19 cellular contexts compared by ENCODE assay signal in the genomic region with DNA sequence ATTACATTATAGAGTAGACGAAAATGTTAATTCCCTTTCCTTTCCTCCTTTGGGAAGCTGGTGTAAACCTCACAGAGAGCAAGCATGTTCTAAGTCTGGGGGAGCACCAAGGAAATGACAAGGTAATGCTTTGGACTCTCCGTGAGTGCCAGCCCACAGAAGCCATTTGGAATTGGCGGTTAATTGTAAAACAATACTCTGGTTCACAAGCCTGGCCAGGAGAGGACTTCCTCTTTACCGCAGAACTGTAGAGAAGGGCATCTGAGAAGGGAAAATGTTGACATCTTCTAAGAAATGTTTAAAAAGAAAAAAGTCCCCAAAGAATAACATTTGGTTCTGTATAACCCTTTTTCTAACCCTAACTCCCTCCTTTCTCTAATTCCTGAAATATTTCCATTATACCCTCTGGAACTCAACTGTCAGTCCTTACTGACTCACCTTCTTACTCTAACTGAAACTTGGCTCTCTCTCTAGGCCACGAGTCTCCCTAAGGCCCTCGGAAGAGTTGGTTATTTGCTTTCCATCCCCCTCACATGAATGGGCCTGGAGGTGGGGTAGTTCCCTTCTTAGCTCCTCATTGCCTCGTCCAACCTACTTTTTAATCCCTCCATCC.
DNase-seq lines count a peak whose midpoint lies in the region; ATAC-seq and TF ChIP-seq lines count a peak whose summit lies in the region.
"Had no signal": no experiment of that assay in that cellular context is flagged by ENCODE, and none has a peak within 500 bp of the region (broad histone marks: within the 10 kb centered on the region; RNA-seq: fewer than 3 reads in every experiment).

No MANE protein-coding gene starts in this region.

- 82% methylated on average over 7 of the region's 7 CpGs for WGBS in mammary epithelial cell (ENCODE audit: low coverage, missing lambda C conversion rate)
- 84% methylated on average over 7 of the region's 7 CpGs for WGBS in hepatocyte (ENCODE audit: low lambda C conversion rate, missing lambda C conversion rate)

- intact Hi-C loops in mammary epithelial cell (cut with micrococcal nuclease) (no loop called here), left lung (cut with DNase I) (no loop called here)

- H3K9me3 ChIP-seq in mammary epithelial cell (replicated peaks; ENCODE audit: insufficient read depth, low read length) (no peaks in the 10 kb centered on the region), left lung (no peaks in the 10 kb centered on the region), hepatocyte (ENCODE audit: low read depth) (no peaks in the 10 kb centered on the region)
- H3K9me3 ChIP-seq: adrenal gland, heart right ventricle, uterus had no signal

- DNase-seq in AG10803 (ENCODE audit: low read depth) (peak; percentile 41), KBM-7 (peak; percentile 32), mammary epithelial cell (peak; percentile 68), left lung (no peak), hepatocyte (ENCODE audit: low spot score) (no peak), DMS 273 (lab: John Stamatoyannopoulos, UW; ENCODE audit: unreplicated experiment) (no peak), G401 (ENCODE audit: low spot score) (no peak)
- DNase-seq: activated CD8-positive, alpha-beta memory T cell treated with anti-CD3 and anti-CD28 coated beads for 24 hours; adrenal gland; heart right ventricle; naive B cell; NCI-H187; NCI-H774; stimulated activated CD4-positive, alpha-beta T cell treated with anti-CD3 and anti-CD28 coated beads, Interleukin-15, amount 100 ng/mL, for 24 hours; stimulated activated naive CD8-positive, alpha-beta T cell treated with anti-CD3 and anti-CD28 coated beads, Interleukin-15, amount 100 ng/mL, for 72 hours; uterus had no signal

- no peaks in the 10 kb centered on the region for H3K36me3 ChIP-seq in mammary epithelial cell (ENCODE audit: insufficient read depth, low read length)
- H3K36me3 ChIP-seq in left lung: no peaks in the 10 kb centered on the region
- H3K36me3 ChIP-seq in hepatocyte (replicated peaks; ENCODE audit: insufficient read depth, low read depth): no peaks in the 10 kb centered on the region
- H3K36me3 ChIP-seq: adrenal gland, uterus had no signal

- no peak for TF ChIP-seq CTCF in AG10803 (conservative IDR thresholded peaks at IDR 0.05; ENCODE audit: low read length)
- no peak for TF ChIP-seq CTCF in mammary epithelial cell (conservative IDR thresholded peaks at IDR 0.05 in 1 of 2, IDR thresholded peaks at IDR 0.05 in 1 of 2; ENCODE audit: extremely low read depth in 1 of 2, insufficient read depth in 1 of 2, low read depth in 1 of 2, low read length in 2 of 2)
- TF ChIP-seq CTCF in left lung (IDR thresholded peaks at IDR 0.05): no peak
- TF ChIP-seq CTCF in hepatocyte (IDR thresholded peaks at IDR 0.05; ENCODE audit: poor library complexity): no peak

- BruUV-seq in mammary epithelial cell (replicated peaks; lab: Mats Ljungman, UMichigan): no TSS peak

- H3K9me2 ChIP-seq in hepatocyte (replicated peaks; ENCODE audit: insufficient read depth): no peaks in the 10 kb centered on the region

- H2AFZ ChIP-seq in mammary epithelial cell (ENCODE audit: low read depth, low read length): no peak overlapping the region
- H2AFZ ChIP-seq in hepatocyte: no peak overlapping the region

- in situ Hi-C loops in KBM-7 (cut with MboI; ENCODE audit: low pct_unique_long_range_greater_than_20kb, low sequenced_read_pairs): no loop called here
- in situ Hi-C loops in mammary epithelial cell (cut with MboI; ENCODE audit: low sequenced_read_pairs in 2 of 2): no loop called here
- in situ Hi-C loops in G401 (cut with HindIII; ENCODE audit: low sequenced_read_pairs): no loop called here

- no peaks in the 10 kb centered on the region for H3K27me3 ChIP-seq in mammary epithelial cell (ENCODE audit: insufficient read depth, low read length)
- no peaks in the 10 kb centered on the region for H3K27me3 ChIP-seq in left lung
- H3K27me3 ChIP-seq in hepatocyte: no peaks in the 10 kb centered on the region
- H3K27me3 ChIP-seq: adrenal gland, heart right ventricle, uterus had no signal

- ATAC-seq in left lung (peak; percentile 24), GM21825 (IDR thresholded peaks at IDR 0.05; ENCODE audit: unreplicated experiment) (no peak)
- ATAC-seq: activated T-helper 17 cell treated with anti-CD3 and anti-CD28 coated beads, Interleukin-2, amount 50 U/mL, for 72 hours; stimulated activated naive CD8-positive, alpha-beta T cell treated with anti-CD3 and anti-CD28 coated beads, Interleukin-15, amount 100 ng/mL, for 72 hours; WTC11 had no signal

- no peak overlapping the region for H3K9ac ChIP-seq in mammary epithelial cell (ENCODE audit: insufficient read depth, low read length)

- H3K4me2 ChIP-seq in mammary epithelial cell (ENCODE audit: insufficient read depth, low read depth, low read length): no peak overlapping the region
- no peak overlapping the region for H3K4me2 ChIP-seq in hepatocyte

- H3K4me3 ChIP-seq in AG10803 (ENCODE audit: low read length): no peak overlapping the region
- no peak overlapping the region for H3K4me3 ChIP-seq in mammary epithelial cell (replicated peaks in 1 of 3; ENCODE audit: insufficient read depth in 1 of 3, low read depth in 2 of 3, low read length in 3 of 3)
- no peak overlapping the region for H3K4me3 ChIP-seq in left lung
- no peak overlapping the region for H3K4me3 ChIP-seq in hepatocyte
- H3K4me3 ChIP-seq: adrenal gland, heart right ventricle, uterus had no signal

- no peak overlapping the region for H3K27ac ChIP-seq in mammary epithelial cell (ENCODE audit: insufficient read depth, low read depth, low read length)
- no peak overlapping the region for H3K27ac ChIP-seq in left lung
- H3K27ac ChIP-seq in hepatocyte: no peak overlapping the region
- H3K27ac ChIP-seq: adrenal gland, heart right ventricle, uterus had no signal

- no peaks in the 10 kb centered on the region for H3K79me2 ChIP-seq in mammary epithelial cell (ENCODE audit: insufficient read depth, low read length)
- H3K79me2 ChIP-seq in hepatocyte: no peaks in the 10 kb centered on the region

- dilution Hi-C loops in mammary epithelial cell (cut with HindIII; ENCODE audit: low sequenced_read_pairs): no loop called here

- H3K4me1 ChIP-seq in mammary epithelial cell (ENCODE audit: insufficient read depth, low read length) (no peaks in the 10 kb centered on the region), left lung (no peaks in the 10 kb centered on the region), hepatocyte (ENCODE audit: insufficient read depth) (no peaks in the 10 kb centered on the region)
- H3K4me1 ChIP-seq: adrenal gland, uterus had no signal

- no peaks in the 10 kb centered on the region for H4K20me1 ChIP-seq in mammary epithelial cell (ENCODE audit: insufficient read depth, low read length)
- no peaks in the 10 kb centered on the region for H4K20me1 ChIP-seq in hepatocyte (ENCODE audit: insufficient read depth, poor library complexity, severe bottlenecking)

- CTCF ChIA-PET in mammary epithelial cell (lab: Charles Lee; ENCODE audit: low non-redundant PET): no interaction called here

Comparison
In these comparisons a context has a peak if more than half of its experiments do, and no peak if none do; other contexts are left out.
1. DNase-seq: peak in AG10803 (single experiment), KBM-7 (single experiment) and mammary epithelial cell (single experiment); none in left lung (0 of 2), hepatocyte (single experiment), DMS 273 (single experiment) and G401 (single experiment).